In the genomic region with DNA sequence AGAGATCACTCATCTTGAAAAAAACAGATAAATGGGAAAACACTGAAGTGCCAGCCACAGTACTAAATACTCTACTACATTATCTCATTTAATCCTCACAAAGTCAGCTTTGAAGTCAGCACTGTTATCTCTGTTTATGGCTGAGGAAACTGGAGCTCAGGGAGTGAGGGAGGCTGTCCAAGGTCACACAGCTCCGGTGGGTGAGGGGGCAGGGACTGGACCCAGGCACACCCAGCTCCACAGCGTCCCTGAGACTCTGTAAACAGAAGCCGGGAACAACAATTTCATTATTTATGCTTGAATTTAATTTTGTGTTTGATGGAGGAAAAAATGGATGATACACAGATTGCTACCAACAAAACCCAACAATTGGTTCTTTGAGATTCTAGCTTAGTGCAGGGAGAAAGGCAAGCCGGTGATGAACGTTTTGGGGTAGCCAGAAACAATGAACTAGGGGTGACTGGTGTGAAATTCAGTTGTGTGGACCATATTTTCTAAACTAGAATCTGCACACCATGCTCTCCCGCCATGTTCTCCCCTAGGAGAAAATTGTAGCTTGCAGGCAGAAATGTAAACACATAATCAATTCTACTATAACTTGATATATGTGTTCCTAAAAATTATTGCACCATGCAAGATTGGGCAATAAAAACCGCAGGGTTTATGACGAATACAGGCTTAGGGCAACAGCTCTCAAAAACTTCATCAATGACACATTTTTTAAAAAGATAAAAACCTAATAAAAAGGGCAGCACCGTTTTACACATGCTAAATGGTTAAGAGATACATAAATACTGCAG, we compare ENCODE assay signal across 1 cellular context.
TF ChIP-seq lines count a peak whose summit lies in the region.

A gene with protein sequence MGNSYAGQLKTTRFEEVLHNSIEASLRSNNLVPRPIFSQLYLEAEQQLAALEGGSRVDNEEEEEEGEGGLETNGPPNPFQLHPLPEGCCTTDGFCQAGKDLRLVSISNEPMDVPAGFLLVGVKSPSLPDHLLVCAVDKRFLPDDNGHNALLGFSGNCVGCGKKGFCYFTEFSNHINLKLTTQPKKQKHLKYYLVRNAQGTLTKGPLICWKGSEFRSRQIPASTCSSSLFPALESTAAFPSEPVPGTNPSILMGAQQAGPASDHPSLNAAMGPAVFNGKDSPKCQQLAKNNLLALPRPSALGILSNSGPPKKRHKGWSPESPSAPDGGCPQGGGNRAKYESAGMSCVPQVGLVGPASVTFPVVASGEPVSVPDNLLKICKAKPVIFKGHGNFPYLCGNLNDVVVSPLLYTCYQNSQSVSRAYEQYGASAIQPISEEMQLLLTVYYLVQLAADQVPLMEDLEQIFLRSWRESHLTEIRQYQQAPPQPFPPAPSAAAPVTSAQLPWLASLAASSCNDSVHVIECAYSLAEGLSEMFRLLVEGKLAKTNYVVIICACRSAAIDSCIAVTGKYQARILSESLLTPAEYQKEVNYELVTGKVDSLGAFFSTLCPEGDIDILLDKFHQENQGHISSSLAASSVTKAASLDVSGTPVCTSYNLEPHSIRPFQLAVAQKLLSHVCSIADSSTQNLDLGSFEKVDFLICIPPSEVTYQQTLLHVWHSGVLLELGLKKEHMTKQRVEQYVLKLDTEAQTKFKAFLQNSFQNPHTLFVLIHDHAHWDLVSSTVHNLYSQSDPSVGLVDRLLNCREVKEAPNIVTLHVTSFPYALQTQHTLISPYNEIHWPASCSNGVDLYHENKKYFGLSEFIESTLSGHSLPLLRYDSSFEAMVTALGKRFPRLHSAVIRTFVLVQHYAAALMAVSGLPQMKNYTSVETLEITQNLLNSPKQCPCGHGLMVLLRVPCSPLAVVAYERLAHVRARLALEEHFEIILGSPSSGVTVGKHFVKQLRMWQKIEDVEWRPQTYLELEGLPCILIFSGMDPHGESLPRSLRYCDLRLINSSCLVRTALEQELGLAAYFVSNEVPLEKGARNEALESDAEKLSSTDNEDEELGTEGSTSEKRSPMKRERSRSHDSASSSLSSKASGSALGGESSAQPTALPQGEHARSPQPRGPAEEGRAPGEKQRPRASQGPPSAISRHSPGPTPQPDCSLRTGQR (N-terminal part only) (plus strand): TSS at position 768 of the 800 bp plus-strand sequence. CDS start 22,570 bp downstream, outside the sequence.

TF ChIP-seq in HepG2, 621 proteins besides CTCF, POLR2A, EP300 and RAD21 (continued from another document and continues in another):
- TF ChIP-seq, protein P1, sequence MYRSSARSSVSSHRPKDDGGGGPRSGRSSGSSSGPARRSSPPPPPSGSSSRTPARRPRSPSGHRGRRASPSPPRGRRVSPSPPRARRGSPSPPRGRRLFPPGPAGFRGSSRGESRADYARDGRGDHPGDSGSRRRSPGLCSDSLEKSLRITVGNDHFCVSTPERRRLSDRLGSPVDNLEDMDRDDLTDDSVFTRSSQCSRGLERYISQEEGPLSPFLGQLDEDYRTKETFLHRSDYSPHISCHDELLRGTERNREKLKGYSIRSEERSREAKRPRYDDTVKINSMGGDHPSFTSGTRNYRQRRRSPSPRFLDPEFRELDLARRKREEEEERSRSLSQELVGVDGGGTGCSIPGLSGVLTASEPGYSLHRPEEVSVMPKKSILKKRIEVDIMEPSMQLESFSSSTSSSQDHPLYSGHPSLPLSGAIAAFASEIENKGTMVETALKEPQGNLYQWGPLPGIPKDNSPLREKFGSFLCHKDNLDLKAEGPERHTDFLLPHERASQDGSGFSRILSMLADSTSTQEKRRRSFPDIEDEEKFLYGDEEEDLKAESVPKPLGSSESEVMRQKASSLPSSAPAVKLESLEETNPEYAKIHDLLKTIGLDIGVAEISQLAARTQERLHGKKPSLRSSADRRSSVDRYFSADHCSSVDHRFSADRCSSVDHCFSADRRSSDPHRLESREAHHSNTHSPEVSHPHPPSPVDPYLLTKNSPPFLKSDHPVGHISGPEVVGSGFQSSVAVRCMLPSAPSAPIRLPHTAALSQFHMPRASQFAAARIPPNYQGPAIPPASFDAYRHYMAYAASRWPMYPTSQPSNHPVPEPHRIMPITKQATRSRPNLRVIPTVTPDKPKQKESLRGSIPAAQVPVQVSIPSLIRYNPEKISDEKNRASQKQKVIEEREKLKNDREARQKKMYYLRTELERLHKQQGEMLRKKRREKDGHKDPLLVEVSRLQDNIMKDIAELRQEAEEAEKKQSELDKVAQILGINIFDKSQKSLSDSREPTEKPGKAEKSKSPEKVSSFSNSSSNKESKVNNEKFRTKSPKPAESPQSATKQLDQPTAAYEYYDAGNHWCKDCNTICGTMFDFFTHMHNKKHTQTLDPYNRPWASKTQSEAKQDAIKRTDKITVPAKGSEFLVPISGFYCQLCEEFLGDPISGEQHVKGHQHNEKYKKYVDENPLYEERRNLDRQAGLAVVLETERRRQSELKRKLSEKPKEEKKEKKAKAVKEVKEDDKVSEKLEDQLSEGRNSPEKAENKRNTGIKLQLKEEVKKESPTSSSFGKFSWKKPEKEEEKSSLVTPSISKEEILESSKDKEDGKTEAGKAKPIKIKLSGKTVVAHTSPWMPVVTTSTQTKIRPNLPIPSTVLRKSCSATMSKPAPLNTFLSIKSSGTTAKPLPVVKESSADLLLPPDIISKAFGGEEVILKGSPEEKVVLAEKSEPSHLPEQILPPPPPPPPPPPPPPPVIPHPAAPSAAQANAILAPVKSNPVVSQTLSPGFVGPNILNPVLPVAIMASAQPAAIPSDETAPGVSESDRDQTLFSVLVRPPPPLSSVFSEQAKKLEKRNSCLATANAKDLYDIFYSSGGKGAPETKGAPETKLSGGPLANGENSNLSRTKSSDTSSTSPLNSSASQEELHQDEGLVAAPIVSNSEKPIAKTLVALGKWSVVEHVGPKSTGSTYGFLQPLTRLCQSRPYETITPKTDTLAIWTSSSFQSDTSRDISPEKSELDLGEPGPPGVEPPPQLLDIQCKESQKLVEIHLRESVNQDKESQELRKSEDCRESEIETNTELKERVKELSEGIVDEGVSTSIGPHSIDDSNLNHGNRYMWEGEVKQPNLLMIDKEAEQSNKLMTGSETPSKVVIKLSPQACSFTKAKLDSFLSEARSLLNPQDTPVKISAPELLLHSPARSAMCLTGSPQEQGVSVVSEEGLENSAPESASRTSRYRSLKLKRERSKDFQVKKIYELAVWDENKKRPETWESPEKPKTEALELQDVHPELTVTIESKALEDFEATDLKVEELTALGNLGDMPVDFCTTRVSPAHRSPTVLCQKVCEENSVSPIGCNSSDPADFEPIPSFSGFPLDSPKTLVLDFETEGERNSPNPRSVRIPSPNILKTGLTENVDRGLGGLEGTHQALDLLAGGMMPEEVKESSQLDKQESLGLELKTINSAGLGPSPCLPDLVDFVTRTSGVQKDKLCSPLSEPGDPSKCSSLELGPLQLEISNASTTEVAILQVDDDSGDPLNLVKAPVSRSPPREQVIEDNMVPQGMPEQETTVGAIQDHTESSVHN (CRISPR knock-in tag; IDR thresholded peaks at IDR 0.05), result no peak
- TF ChIP-seq ZNF883 (CRISPR knock-in tag; IDR thresholded peaks at IDR 0.05; ENCODE audit: not compliant biosample characterization), result no peak
- no peak for TF ChIP-seq TBX3 (IDR thresholded peaks at IDR 0.05; ENCODE audit: borderline replicate concordance)
- no peak for TF ChIP-seq PCBP2 (optimal IDR thresholded peaks at IDR 0.05; ENCODE audit: low read depth, low read length, poor library complexity, severe bottlenecking)
- no peak for TF ChIP-seq SSRP1 (CRISPR knock-in tag; IDR thresholded peaks at IDR 0.05)
- no peak for TF ChIP-seq SATB2 (CRISPR knock-in tag; IDR thresholded peaks at IDR 0.05)
- TF ChIP-seq BRD4 (CRISPR knock-in tag; IDR thresholded peaks at IDR 0.05), result peak; percentile 82
- TF ChIP-seq IKZF1 (IDR thresholded peaks at IDR 0.05), result no peak
- TF ChIP-seq ZBTB42 (CRISPR knock-in tag; IDR thresholded peaks at IDR 0.05), result no peak
- TF ChIP-seq TEAD3 (CRISPR knock-in tag; optimal IDR thresholded peaks at IDR 0.05; ENCODE audit: borderline replicate concordance), result peak; percentile 75
- TF ChIP-seq, protein P2, sequence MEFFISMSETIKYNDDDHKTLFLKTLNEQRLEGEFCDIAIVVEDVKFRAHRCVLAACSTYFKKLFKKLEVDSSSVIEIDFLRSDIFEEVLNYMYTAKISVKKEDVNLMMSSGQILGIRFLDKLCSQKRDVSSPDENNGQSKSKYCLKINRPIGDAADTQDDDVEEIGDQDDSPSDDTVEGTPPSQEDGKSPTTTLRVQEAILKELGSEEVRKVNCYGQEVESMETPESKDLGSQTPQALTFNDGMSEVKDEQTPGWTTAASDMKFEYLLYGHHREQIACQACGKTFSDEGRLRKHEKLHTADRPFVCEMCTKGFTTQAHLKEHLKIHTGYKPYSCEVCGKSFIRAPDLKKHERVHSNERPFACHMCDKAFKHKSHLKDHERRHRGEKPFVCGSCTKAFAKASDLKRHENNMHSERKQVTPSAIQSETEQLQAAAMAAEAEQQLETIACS (CRISPR knock-in tag; IDR thresholded peaks at IDR 0.05), result no peak
- TF ChIP-seq KLF16 (CRISPR knock-in tag; IDR thresholded peaks at IDR 0.05), result peak in 1 of 2 experiments; percentile 86; a peak in 2 of 4 replicates
- TF ChIP-seq CCDC6 (CRISPR knock-in tag; IDR thresholded peaks at IDR 0.05), result no peak
- TF ChIP-seq, protein P3, sequence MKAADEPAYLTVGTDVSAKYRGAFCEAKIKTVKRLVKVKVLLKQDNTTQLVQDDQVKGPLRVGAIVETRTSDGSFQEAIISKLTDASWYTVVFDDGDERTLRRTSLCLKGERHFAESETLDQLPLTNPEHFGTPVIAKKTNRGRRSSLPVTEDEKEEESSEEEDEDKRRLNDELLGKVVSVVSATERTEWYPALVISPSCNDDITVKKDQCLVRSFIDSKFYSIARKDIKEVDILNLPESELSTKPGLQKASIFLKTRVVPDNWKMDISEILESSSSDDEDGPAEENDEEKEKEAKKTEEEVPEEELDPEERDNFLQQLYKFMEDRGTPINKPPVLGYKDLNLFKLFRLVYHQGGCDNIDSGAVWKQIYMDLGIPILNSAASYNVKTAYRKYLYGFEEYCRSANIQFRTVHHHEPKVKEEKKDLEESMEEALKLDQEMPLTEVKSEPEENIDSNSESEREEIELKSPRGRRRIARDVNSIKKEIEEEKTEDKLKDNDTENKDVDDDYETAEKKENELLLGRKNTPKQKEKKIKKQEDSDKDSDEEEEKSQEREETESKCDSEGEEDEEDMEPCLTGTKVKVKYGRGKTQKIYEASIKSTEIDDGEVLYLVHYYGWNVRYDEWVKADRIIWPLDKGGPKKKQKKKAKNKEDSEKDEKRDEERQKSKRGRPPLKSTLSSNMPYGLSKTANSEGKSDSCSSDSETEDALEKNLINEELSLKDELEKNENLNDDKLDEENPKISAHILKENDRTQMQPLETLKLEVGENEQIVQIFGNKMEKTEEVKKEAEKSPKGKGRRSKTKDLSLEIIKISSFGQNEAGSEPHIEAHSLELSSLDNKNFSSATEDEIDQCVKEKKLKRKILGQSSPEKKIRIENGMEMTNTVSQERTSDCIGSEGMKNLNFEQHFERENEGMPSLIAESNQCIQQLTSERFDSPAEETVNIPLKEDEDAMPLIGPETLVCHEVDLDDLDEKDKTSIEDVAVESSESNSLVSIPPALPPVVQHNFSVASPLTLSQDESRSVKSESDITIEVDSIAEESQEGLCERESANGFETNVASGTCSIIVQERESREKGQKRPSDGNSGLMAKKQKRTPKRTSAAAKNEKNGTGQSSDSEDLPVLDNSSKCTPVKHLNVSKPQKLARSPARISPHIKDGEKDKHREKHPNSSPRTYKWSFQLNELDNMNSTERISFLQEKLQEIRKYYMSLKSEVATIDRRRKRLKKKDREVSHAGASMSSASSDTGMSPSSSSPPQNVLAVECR (CRISPR knock-in tag; IDR thresholded peaks at IDR 0.05; ENCODE audit: borderline replicate concordance), result peak; percentile 49; the same call in 1 of the 2 replicates
- TF ChIP-seq, protein P4, sequence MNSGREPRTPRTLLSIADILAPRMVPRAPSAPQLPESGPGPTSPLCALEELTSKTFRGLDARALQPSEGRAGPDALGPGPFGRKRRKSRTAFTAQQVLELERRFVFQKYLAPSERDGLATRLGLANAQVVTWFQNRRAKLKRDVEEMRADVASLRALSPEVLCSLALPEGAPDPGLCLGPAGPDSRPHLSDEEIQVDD (CRISPR knock-in tag; IDR thresholded peaks at IDR 0.05; ENCODE audit: borderline replicate concordance), result no peak
- TF ChIP-seq, protein P5, sequence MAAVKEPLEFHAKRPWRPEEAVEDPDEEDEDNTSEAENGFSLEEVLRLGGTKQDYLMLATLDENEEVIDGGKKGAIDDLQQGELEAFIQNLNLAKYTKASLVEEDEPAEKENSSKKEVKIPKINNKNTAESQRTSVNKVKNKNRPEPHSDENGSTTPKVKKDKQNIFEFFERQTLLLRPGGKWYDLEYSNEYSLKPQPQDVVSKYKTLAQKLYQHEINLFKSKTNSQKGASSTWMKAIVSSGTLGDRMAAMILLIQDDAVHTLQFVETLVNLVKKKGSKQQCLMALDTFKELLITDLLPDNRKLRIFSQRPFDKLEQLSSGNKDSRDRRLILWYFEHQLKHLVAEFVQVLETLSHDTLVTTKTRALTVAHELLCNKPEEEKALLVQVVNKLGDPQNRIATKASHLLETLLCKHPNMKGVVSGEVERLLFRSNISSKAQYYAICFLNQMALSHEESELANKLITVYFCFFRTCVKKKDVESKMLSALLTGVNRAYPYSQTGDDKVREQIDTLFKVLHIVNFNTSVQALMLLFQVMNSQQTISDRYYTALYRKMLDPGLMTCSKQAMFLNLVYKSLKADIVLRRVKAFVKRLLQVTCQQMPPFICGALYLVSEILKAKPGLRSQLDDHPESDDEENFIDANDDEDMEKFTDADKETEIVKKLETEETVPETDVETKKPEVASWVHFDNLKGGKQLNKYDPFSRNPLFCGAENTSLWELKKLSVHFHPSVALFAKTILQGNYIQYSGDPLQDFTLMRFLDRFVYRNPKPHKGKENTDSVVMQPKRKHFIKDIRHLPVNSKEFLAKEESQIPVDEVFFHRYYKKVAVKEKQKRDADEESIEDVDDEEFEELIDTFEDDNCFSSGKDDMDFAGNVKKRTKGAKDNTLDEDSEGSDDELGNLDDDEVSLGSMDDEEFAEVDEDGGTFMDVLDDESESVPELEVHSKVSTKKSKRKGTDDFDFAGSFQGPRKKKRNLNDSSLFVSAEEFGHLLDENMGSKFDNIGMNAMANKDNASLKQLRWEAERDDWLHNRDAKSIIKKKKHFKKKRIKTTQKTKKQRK (IDR thresholded peaks at IDR 0.05; ENCODE audit: low read length), result no peak
- no peak for TF ChIP-seq ATM (IDR thresholded peaks at IDR 0.05; ENCODE audit: borderline replicate concordance)
- peak; percentile 50; the same call in 1 of the 2 replicates for TF ChIP-seq GATAD1 (CRISPR knock-in tag; IDR thresholded peaks at IDR 0.05)
- TF ChIP-seq HCFC1 (IDR thresholded peaks at IDR 0.05; ENCODE audit: low read depth, low read length), result no peak
- TF ChIP-seq, protein P6, sequence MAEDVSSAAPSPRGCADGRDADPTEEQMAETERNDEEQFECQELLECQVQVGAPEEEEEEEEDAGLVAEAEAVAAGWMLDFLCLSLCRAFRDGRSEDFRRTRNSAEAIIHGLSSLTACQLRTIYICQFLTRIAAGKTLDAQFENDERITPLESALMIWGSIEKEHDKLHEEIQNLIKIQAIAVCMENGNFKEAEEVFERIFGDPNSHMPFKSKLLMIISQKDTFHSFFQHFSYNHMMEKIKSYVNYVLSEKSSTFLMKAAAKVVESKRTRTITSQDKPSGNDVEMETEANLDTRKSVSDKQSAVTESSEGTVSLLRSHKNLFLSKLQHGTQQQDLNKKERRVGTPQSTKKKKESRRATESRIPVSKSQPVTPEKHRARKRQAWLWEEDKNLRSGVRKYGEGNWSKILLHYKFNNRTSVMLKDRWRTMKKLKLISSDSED (CRISPR knock-in tag; IDR thresholded peaks at IDR 0.05), result no peak
- TF ChIP-seq ZFYVE20 (CRISPR knock-in tag; IDR thresholded peaks at IDR 0.05; ENCODE audit: borderline replicate concordance, low read depth), result no peak
- TF ChIP-seq ZNF7 (CRISPR knock-in tag; IDR thresholded peaks at IDR 0.05), result 0 out of 2 replicates have a peak, but pooled peaks have one; percentile 8
- no peak for TF ChIP-seq ZNF224 (CRISPR knock-in tag; IDR thresholded peaks at IDR 0.05)
- TF ChIP-seq RBM22 (optimal IDR thresholded peaks at IDR 0.05; ENCODE audit: low read length), result no peak
- peak; percentile 95 for TF ChIP-seq ZBTB7B (CRISPR knock-in tag; IDR thresholded peaks at IDR 0.05)
- TF ChIP-seq ZNF629 (CRISPR knock-in tag; conservative IDR thresholded peaks at IDR 0.05), result 0 out of 2 replicates have a peak, but pooled peaks have one; percentile 23
- TF ChIP-seq ZNF234 (CRISPR knock-in tag; conservative IDR thresholded peaks at IDR 0.05), result no peak
